ENCODE assay signal across 8 cellular contexts in genomic region chr5:66757219-66757833, GRCh38.
A peak's percentile ranks its signal among the peaks of the same experiment; 100 is the strongest.
DNase-seq lines count a peak whose midpoint lies in the region; TF ChIP-seq lines count a peak whose summit lies in the region.

No MANE protein-coding gene starts in this region.

- no peaks in the 10 kb centered on the region for H3K27me3 ChIP-seq in BLaER1
- H3K27me3 ChIP-seq in kidney epithelial cell (ENCODE audit: control insufficient read depth, insufficient read depth, low read length) = no peaks in the 10 kb centered on the region
- no peaks in the 10 kb centered on the region for H3K27me3 ChIP-seq in stomach
- H3K27me3 ChIP-seq in MG63 = peaks cover 8% of the 10 kb centered on the region; the same call in 1 of the 2 replicates

- TF ChIP-seq EP300 in stomach (IDR thresholded peaks at IDR 0.05) = no peak

- TF ChIP-seq POLR2A in stomach (IDR thresholded peaks at IDR 0.05) = no peak

- DNase-seq in HCEC 1CT (peak; percentile 31), NCI-H748 treated with DMSO at 0.1 percent for 48 hours (lab: John Stamatoyannopoulos, UW) (peak; percentile 74), kidney epithelial cell (ENCODE audit: low read depth) (peak; percentile 21), stomach (peak; percentile 63), MG63 (no peak), GOT3 (lab: John Stamatoyannopoulos, UW) (no peak)

- peaks cover 6% of the 10 kb centered on the region for H3K4me1 Mint-ChIP-seq in brain

- no peaks in the 10 kb centered on the region for H3K9me3 Mint-ChIP-seq in brain

- no peak overlapping the region for H3K9ac ChIP-seq in BLaER1

- H3K27ac ChIP-seq in BLaER1 = no peak overlapping the region
- no peak overlapping the region for H3K27ac ChIP-seq in stomach

- H3K4me1 ChIP-seq in BLaER1 = peaks cover 34% of the 10 kb centered on the region
- H3K4me1 ChIP-seq in stomach = peaks cover 0 to 8% (median 0%) of the 10 kb centered on the region in 4 donors

- intact Hi-C loops in stomach (cut with DNase I; ENCODE audit: low total_unique reads) = loop anchor here (5.0 kb wide), 1 partner anchor 450 kb away; no protein-coding TSS in a partner anchor

- H4K20me1 ChIP-seq in BLaER1 = no peaks in the 10 kb centered on the region

- H3K36me3 Mint-ChIP-seq in brain = no peaks in the 10 kb centered on the region

- H3K4me3 Mint-ChIP-seq in brain = no peak overlapping the region

- H3K27ac Mint-ChIP-seq in brain = no peak overlapping the region

- H3K9me3 ChIP-seq in BLaER1 (no peaks in the 10 kb centered on the region), stomach (no peaks in the 10 kb centered on the region), MG63 (no peaks in the 10 kb centered on the region)

- H3K4me2 ChIP-seq in BLaER1 = peak overlapping the region; percentile 26

- H3K27me3 Mint-ChIP-seq in brain = peaks cover 18% of the 10 kb centered on the region

- H3K36me3 ChIP-seq in BLaER1 (no peaks in the 10 kb centered on the region), kidney epithelial cell (ENCODE audit: control insufficient read depth, insufficient read depth, low read length) (no peaks in the 10 kb centered on the region), stomach (no peaks in the 10 kb centered on the region), MG63 (no peaks in the 10 kb centered on the region)

- TF ChIP-seq CTCF in brain (conservative IDR thresholded peaks at IDR 0.05) = peak; percentile 85 to 87
- peak; percentile 34 for TF ChIP-seq CTCF in kidney epithelial cell (IDR thresholded peaks at IDR 0.05; ENCODE audit: insufficient read depth, low read length, poor library complexity, severe bottlenecking)
- TF ChIP-seq CTCF in stomach (IDR thresholded peaks at IDR 0.05) = peak in 4 of 7 experiments; percentile 14 to 57 (median 38)

- H3K4me3 ChIP-seq in BLaER1 (no peak overlapping the region), kidney epithelial cell (ENCODE audit: low read depth, low read length) (no peak overlapping the region), stomach (no peak overlapping the region), MG63 (no peak overlapping the region)

- 28 to 33% (median 29%) methylated on average over 5 of the region's 5 CpGs for WGBS in stomach, 5 donors

Comparison
In these comparisons a context has a peak if more than half of its experiments do, and no peak if none do; other contexts are left out.
1. DNase-seq: peak in HCEC 1CT (single experiment), NCI-H748 treated with DMSO at 0.1 percent for 48 hours (single experiment), kidney epithelial cell (single experiment) and stomach (single experiment); none in MG63 (single experiment) and GOT3 (single experiment).
2. CTCF ChIP-seq: peak in every context shown above with its lines; median percentile 86 in brain; 38 in stomach; 34 in kidney epithelial cell.